21 cellular contexts compared by ENCODE assay signal in genomic region chr16:85371948-85372347, GRCh38.
DNase-seq lines count a peak whose midpoint lies in the region; ATAC-seq and TF ChIP-seq lines count a peak whose summit lies in the region.
"Had no signal": no experiment of that assay in that cellular context is flagged by ENCODE, and none has a peak within 500 bp of the region (broad histone marks: within the 10 kb centered on the region; RNA-seq: fewer than 3 reads in every experiment).

No MANE protein-coding gene starts in this region.

- peaks cover 41 to 78% of the 10 kb centered on the region in 2 donors for H3K4me1 ChIP-seq in adrenal gland (replicated peaks in 1 of 2)
- peaks cover 61% of the 10 kb centered on the region for H3K4me1 ChIP-seq in mucosa of stomach (ENCODE audit: control insufficient read depth, insufficient read depth, low read length)
- peaks cover 13 to 86% (median 57%) of the 10 kb centered on the region in 5 donors for H3K4me1 ChIP-seq in subcutaneous abdominal adipose tissue (ENCODE audit: control insufficient read depth in 5 of 5, insufficient read depth in 5 of 5, low read length in 5 of 5)

- intact Hi-C loops in adrenal gland (cut with DNase I), result no loop called here

- DNase-seq in AG10803 (ENCODE audit: low read depth), result no peak
- DNase-seq in adrenal gland, result no peak
- no peak for DNase-seq in stimulated activated CD4-positive, alpha-beta T cell treated with anti-CD3 and anti-CD28 coated beads, Interleukin-2, amount 100 ng/mL, for 48 hours
- DNase-seq: activated naive CD4-positive, alpha-beta T cell; activated T-cell treated with anti-CD3 and anti-CD28 coated beads, Interleukin-2, amount 50 U/mL, for 4 hours; COR-L47; cortex of kidney; DMS79; NCI-H1105 treated with DMSO at 0.1 percent for 48 hours; NCI-H2081; NCI-H345; NCI-H748 treated with DMSO at 0.1 percent for 48 hours; occipital lobe had no signal

- H3K27ac ChIP-seq in adrenal gland (peak overlapping the region in 4 of 5 donors; percentile 57 to 92 (median 82)), subcutaneous abdominal adipose tissue (ENCODE audit: low read depth, low read length) (peak overlapping the region; percentile 46)
- H3K27ac ChIP-seq: A549, VCaP had no signal

- H3K9me3 ChIP-seq in adrenal gland (replicated peaks in 1 of 3) (no peaks in the 10 kb centered on the region), mucosa of stomach (ENCODE audit: control insufficient read depth, low read length) (no peaks in the 10 kb centered on the region), subcutaneous abdominal adipose tissue (ENCODE audit: control insufficient read depth in 5 of 5, low read length in 5 of 5) (no peaks in the 10 kb centered on the region)
- H3K9me3 ChIP-seq: A549 had no signal

- no peak for TF ChIP-seq POLR2A in adrenal gland (IDR thresholded peaks at IDR 0.05)

- WGBS in adrenal gland, 4 donors, result 87 to 93% (median 90%) methylated on average over 6 to 10 of the region's 10 CpGs

- no peak for ATAC-seq in HG03159 (IDR thresholded peaks at IDR 0.05; ENCODE audit: unreplicated experiment)
- no peak for ATAC-seq in HG03571 (IDR thresholded peaks at IDR 0.05; ENCODE audit: unreplicated experiment)
- no peak for ATAC-seq in GM18858 (IDR thresholded peaks at IDR 0.05; ENCODE audit: unreplicated experiment)

- H3K4me3 ChIP-seq in AG10803 (ENCODE audit: low read length) (peak overlapping the region; percentile 51), adrenal gland (no peak overlapping the region), mucosa of stomach (ENCODE audit: low read length) (no peak overlapping the region), subcutaneous abdominal adipose tissue (ENCODE audit: low read depth in 1 of 5, low read length in 5 of 5) (peak overlapping the region in 2 of 5 donors; percentile 52 to 60)
- H3K4me3 ChIP-seq: A549, lung had no signal

- H3K9ac ChIP-seq in mucosa of stomach (ENCODE audit: low read length) (peak overlapping the region; percentile 40), subcutaneous abdominal adipose tissue (ENCODE audit: low read length in 5 of 5) (peak overlapping the region in 3 of 5 donors; percentile 51 to 60 (median 54))

- TF ChIP-seq CTCF in AG10803 (conservative IDR thresholded peaks at IDR 0.05; ENCODE audit: low read length) (no peak), adrenal gland (IDR thresholded peaks at IDR 0.05) (no peak)

- H3K36me3 ChIP-seq in adrenal gland (replicated peaks in 1 of 2) (no peaks in the 10 kb centered on the region), mucosa of stomach (ENCODE audit: control insufficient read depth, insufficient read depth, low read length) (no peaks in the 10 kb centered on the region), subcutaneous abdominal adipose tissue (ENCODE audit: control insufficient read depth in 5 of 5, insufficient read depth in 5 of 5, low read length in 5 of 5) (no peaks in the 10 kb centered on the region)

- no peaks in the 10 kb centered on the region for H3K27me3 ChIP-seq in adrenal gland
- H3K27me3 ChIP-seq in mucosa of stomach (ENCODE audit: control insufficient read depth, insufficient read depth, low read length), result no peaks in the 10 kb centered on the region
- no peaks in the 10 kb centered on the region for H3K27me3 ChIP-seq in subcutaneous abdominal adipose tissue (ENCODE audit: control insufficient read depth in 5 of 5, insufficient read depth in 4 of 5, low read length in 5 of 5)
